In the genomic region with DNA sequence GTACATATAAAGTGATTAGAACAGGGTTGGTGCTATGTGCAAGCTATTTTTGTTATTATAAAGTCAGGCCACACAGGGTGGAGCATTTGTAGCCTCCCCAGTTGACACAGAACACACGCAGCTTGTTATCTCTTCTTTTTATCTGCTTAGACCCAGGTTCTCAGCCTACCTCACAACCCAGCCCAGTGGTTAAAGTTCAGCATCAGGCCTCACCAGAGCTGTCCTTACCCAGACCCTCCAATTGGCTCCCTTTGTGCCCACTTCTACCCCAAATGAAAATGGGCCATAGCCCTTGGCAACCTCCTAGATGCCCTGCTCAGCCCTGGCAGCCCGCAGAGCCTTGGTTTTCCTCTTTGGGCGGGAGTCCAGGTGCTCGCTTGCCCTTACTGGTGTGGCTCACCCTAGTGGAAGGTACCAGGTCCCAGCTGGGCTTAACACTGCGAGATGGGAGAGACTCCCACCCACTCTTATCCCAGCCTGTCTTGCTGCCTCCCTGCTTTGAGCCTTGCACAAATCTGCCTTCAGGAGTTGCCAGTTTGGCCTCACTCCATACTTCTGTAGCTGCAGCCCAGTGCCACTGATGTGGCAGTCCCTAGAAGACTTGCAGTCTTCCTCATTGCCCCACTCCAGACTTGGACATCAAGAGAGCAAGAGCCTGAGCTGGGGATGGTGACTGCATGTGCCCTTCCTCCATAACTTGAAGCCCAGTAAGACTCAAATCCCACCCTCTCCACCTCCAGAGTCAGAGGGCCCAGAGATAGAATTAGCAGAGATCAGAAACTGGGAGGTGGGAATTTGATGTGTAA, we compare ENCODE assay signal across 9 cellular contexts. TPM values are rescaled to one million over a fixed set of nuclear protein-coding genes. Genes with fewer than 3 reads are reported as not detected.
DNase-seq lines count a peak whose midpoint lies in the region; ATAC-seq, FAIRE-seq and TF ChIP-seq lines count a peak whose summit lies in the region.
"Had no signal": no experiment of that assay in that cellular context is flagged by ENCODE, and none has a peak within 500 bp of the region (broad histone marks: within the 10 kb centered on the region; RNA-seq: fewer than 3 reads in every experiment).

No MANE protein-coding gene starts in this region.

- no peaks in the 10 kb centered on the region for H3K9me3 Mint-ChIP-seq in activated T-cell treated with anti-CD3 and anti-CD28 coated beads, Interleukin-2, amount 50 U/mL, for 24 hours
- H3K9me3 Mint-ChIP-seq in activated T-helper 1 cell treated with anti-CD3 and anti-CD28 coated beads, Interleukin-12 subunit alpha, Interleukin-12 subunit beta, Interleukin-2, Interleukin-4 antibody, amounts not matched to agents 30 ng/mL and 10 ng/mL and 1 ng/mL, durations not matched to agents 14 hours and 24 hours and 36 hours: no peaks in the 10 kb centered on the region

- TF ChIP-seq POLR2A in right lobe of liver (IDR thresholded peaks at IDR 0.05): no peak
- no peak for TF ChIP-seq POLR2A in GM12892 (IDR thresholded peaks at IDR 0.05; ENCODE audit: low read depth, low read length)

- no peaks in the 10 kb centered on the region for H3K9me3 ChIP-seq in right lobe of liver
- H3K9me3 ChIP-seq in thoracic aorta: no peaks in the 10 kb centered on the region

- H3K36me3 ChIP-seq in right lobe of liver (peaks cover 0 to 8% (median 0%) of the 10 kb centered on the region in 4 donors), thoracic aorta (no peaks in the 10 kb centered on the region)

- FAIRE-seq in GM12892 (lab: Jason Lieb, UNC): no peak

- DNase-seq in activated T-cell treated with anti-CD3 and anti-CD28 coated beads, Interleukin-2, amount 50 U/mL, for 24 hours: no peak
- DNase-seq in activated T-cell treated with anti-CD3 and anti-CD28 coated beads, Interleukin-2, amount 50 U/mL, for 1 hour: no peak
- no peak for DNase-seq in activated T-helper 1 cell treated with anti-CD3 and anti-CD28 coated beads, Interleukin-12 subunit alpha, Interleukin-12 subunit beta, Interleukin-2, Interleukin-4 antibody, amounts not matched to agents 30 ng/mL and 10 ng/mL and 1 ng/mL, durations not matched to agents 14 hours and 24 hours and 36 hours (ENCODE audit: low spot score)
- DNase-seq in right lobe of liver: no peak
- DNase-seq in thoracic aorta (ENCODE audit: low spot score): no peak
- no peak for DNase-seq in stimulated activated CD4-positive, alpha-beta T cell treated with anti-CD3 and anti-CD28 coated beads, Interleukin-15, amount 100 ng/mL, for 24 hours
- no peak for DNase-seq in pons (ENCODE audit: low spot score)
- DNase-seq in GM12892 (ENCODE audit: insufficient read length): no peak
- DNase-seq: NCI-H1092 treated with DMSO at 0.1 percent for 48 hours had no signal

- H3K27ac Mint-ChIP-seq in activated T-cell treated with anti-CD3 and anti-CD28 coated beads, Interleukin-2, amount 50 U/mL, for 24 hours: peak overlapping the region; percentile 97
- H3K27ac Mint-ChIP-seq in activated T-helper 1 cell treated with anti-CD3 and anti-CD28 coated beads, Interleukin-12 subunit alpha, Interleukin-12 subunit beta, Interleukin-2, Interleukin-4 antibody, amounts not matched to agents 30 ng/mL and 10 ng/mL and 1 ng/mL, durations not matched to agents 14 hours and 24 hours and 36 hours: peak overlapping the region; percentile 50

- ATAC-seq in right lobe of liver (no peak), thoracic aorta (ENCODE audit: insufficient number of reproducible peaks, low FRiP score, low read depth) (no peak)

- 58% methylated on average over 3 of the region's 5 CpGs for WGBS in right lobe of liver (ENCODE audit: insufficient coverage, low coverage, low lambda C conversion rate, missing lambda C conversion rate)

- peaks cover 66% of the 10 kb centered on the region for H3K36me3 Mint-ChIP-seq in activated T-cell treated with anti-CD3 and anti-CD28 coated beads, Interleukin-2, amount 50 U/mL, for 24 hours (ENCODE audit: low read depth)
- peaks cover 38% of the 10 kb centered on the region for H3K36me3 Mint-ChIP-seq in activated T-helper 1 cell treated with anti-CD3 and anti-CD28 coated beads, Interleukin-12 subunit alpha, Interleukin-12 subunit beta, Interleukin-2, Interleukin-4 antibody, amounts not matched to agents 30 ng/mL and 10 ng/mL and 1 ng/mL, durations not matched to agents 14 hours and 24 hours and 36 hours (ENCODE audit: low read depth)

- H3K4me3 ChIP-seq in right lobe of liver (no peak overlapping the region), thoracic aorta (peak overlapping the region; percentile 88)

- H3K27ac ChIP-seq in right lobe of liver: peak overlapping the region in 2 of 3 donors; percentile 68 to 83
- peak overlapping the region; percentile 70 to 76 for H3K27ac ChIP-seq in thoracic aorta

- TF ChIP-seq CTCF in right lobe of liver (IDR thresholded peaks at IDR 0.05): no peak
- TF ChIP-seq CTCF in thoracic aorta (IDR thresholded peaks at IDR 0.05): no peak

- intact Hi-C loops in activated T-helper 1 cell treated with anti-CD3 and anti-CD28 coated beads, Interleukin-12 subunit alpha, Interleukin-12 subunit beta, Interleukin-2, Interleukin-4 antibody, amounts not matched to agents 30 ng/mL and 10 ng/mL and 1 ng/mL, durations not matched to agents 14 hours and 24 hours and 36 hours (cut with micrococcal nuclease): loop anchor here (5.0 to 10.0 kb wide), 3 partner anchors 90 to 382 kb away; a partner anchor contains a TSS
- intact Hi-C loops in right lobe of liver (cut with DNase I): no loop called here

- H3K27me3 Mint-ChIP-seq in activated T-cell treated with anti-CD3 and anti-CD28 coated beads, Interleukin-2, amount 50 U/mL, for 24 hours: no peaks in the 10 kb centered on the region
- no peaks in the 10 kb centered on the region for H3K27me3 Mint-ChIP-seq in activated T-helper 1 cell treated with anti-CD3 and anti-CD28 coated beads, Interleukin-12 subunit alpha, Interleukin-12 subunit beta, Interleukin-2, Interleukin-4 antibody, amounts not matched to agents 30 ng/mL and 10 ng/mL and 1 ng/mL, durations not matched to agents 14 hours and 24 hours and 36 hours (ENCODE audit: insufficient read depth)

- H3K4me1 Mint-ChIP-seq in activated T-cell treated with anti-CD3 and anti-CD28 coated beads, Interleukin-2, amount 50 U/mL, for 24 hours (ENCODE audit: low read depth): peaks cover 54% of the 10 kb centered on the region
- H3K4me1 Mint-ChIP-seq in activated T-helper 1 cell treated with anti-CD3 and anti-CD28 coated beads, Interleukin-12 subunit alpha, Interleukin-12 subunit beta, Interleukin-2, Interleukin-4 antibody, amounts not matched to agents 30 ng/mL and 10 ng/mL and 1 ng/mL, durations not matched to agents 14 hours and 24 hours and 36 hours (ENCODE audit: low read depth): peaks cover 82% of the 10 kb centered on the region

- H3K4me3 Mint-ChIP-seq in activated T-cell treated with anti-CD3 and anti-CD28 coated beads, Interleukin-2, amount 50 U/mL, for 24 hours: peak overlapping the region; percentile 95
- peak overlapping the region; percentile 94 for H3K4me3 Mint-ChIP-seq in activated T-helper 1 cell treated with anti-CD3 and anti-CD28 coated beads, Interleukin-12 subunit alpha, Interleukin-12 subunit beta, Interleukin-2, Interleukin-4 antibody, amounts not matched to agents 30 ng/mL and 10 ng/mL and 1 ng/mL, durations not matched to agents 14 hours and 24 hours and 36 hours

- peaks cover 0 to 33% (median 15%) of the 10 kb centered on the region in 4 donors for H3K4me1 ChIP-seq in right lobe of liver
- H3K4me1 ChIP-seq in thoracic aorta (ENCODE audit: control insufficient read depth in 1 of 2, low read depth in 2 of 2): peaks cover 20 to 43% of the 10 kb centered on the region in 2 donors

- H3K27me3 ChIP-seq in right lobe of liver: no peaks in the 10 kb centered on the region
- no peaks in the 10 kb centered on the region for H3K27me3 ChIP-seq in thoracic aorta (replicated peaks; ENCODE audit: insufficient read depth)

RNA-seq across cellular contexts. Expression of a gene that starts 1.2 kb away (rescaled TPM):
- 57.8 and 61.2 TPM in 2 replicates for total RNA-seq in activated T-helper 1 cell treated with anti-CD3 and anti-CD28 coated beads, Interleukin-12 subunit alpha, Interleukin-12 subunit beta, Interleukin-2, Interleukin-4 antibody, amounts not matched to agents 30 ng/mL and 10 ng/mL and 1 ng/mL, durations not matched to agents 14 hours and 24 hours and 36 hours
- 10 to 100 TPM in 4 of 6 experiments, 1 to 10 TPM in 2; 7.2 to 13.8 (median 11.0) TPM for total RNA-seq in right lobe of liver
- total RNA-seq in thoracic aorta: 10 to 100 TPM; 39.1 to 63.1 TPM
- polyA plus RNA-seq in GM12892 (2012; ENCODE audit: missing spikeins): 56.2 TPM

RNA-seq across cellular contexts. Expression of a gene that starts 4.2 kb away (rescaled TPM):
- total RNA-seq in activated T-helper 1 cell treated with anti-CD3 and anti-CD28 coated beads, Interleukin-12 subunit alpha, Interleukin-12 subunit beta, Interleukin-2, Interleukin-4 antibody, amounts not matched to agents 30 ng/mL and 10 ng/mL and 1 ng/mL, durations not matched to agents 14 hours and 24 hours and 36 hours: 44.0 and 47.6 TPM in 2 replicates
- total RNA-seq in right lobe of liver (10 to 100 TPM; 36.0 to 76.6 (median 48.9) TPM), thoracic aorta (10 to 100 TPM; 43.3 to 43.7 TPM)
- polyA plus RNA-seq in GM12892 (2012; ENCODE audit: missing spikeins): 296 TPM

RNA-seq across cellular contexts. Expression of a gene that starts 20.1 kb away (rescaled TPM):
- total RNA-seq in activated T-helper 1 cell treated with anti-CD3 and anti-CD28 coated beads, Interleukin-12 subunit alpha, Interleukin-12 subunit beta, Interleukin-2, Interleukin-4 antibody, amounts not matched to agents 30 ng/mL and 10 ng/mL and 1 ng/mL, durations not matched to agents 14 hours and 24 hours and 36 hours: 63.3 and 63.9 TPM in 2 replicates
- total RNA-seq in right lobe of liver: 10 to 100 TPM; 11.5 to 37.8 (median 13.1) TPM
- total RNA-seq in thoracic aorta: 10 to 100 TPM; 27.8 to 34.9 TPM
- polyA plus RNA-seq in GM12892 (2012; ENCODE audit: missing spikeins): 66.8 TPM

RNA-seq across cellular contexts. Expression of a gene that starts 26.3 kb away (rescaled TPM):
- total RNA-seq in activated T-helper 1 cell treated with anti-CD3 and anti-CD28 coated beads, Interleukin-12 subunit alpha, Interleukin-12 subunit beta, Interleukin-2, Interleukin-4 antibody, amounts not matched to agents 30 ng/mL and 10 ng/mL and 1 ng/mL, durations not matched to agents 14 hours and 24 hours and 36 hours: 81.9 and 83.1 TPM in 2 replicates
- total RNA-seq in right lobe of liver: 10 to 100 TPM in 4 of 6 experiments, 1 to 10 TPM in 2; 8.4 to 14.1 (median 11.3) TPM
- 1 to 10 TPM; 1.6 to 5.9 TPM for total RNA-seq in thoracic aorta
- 54.7 TPM for polyA plus RNA-seq in GM12892 (2012; ENCODE audit: missing spikeins)

RNA-seq across cellular contexts. Expression of a gene that starts 41.5 kb away (rescaled TPM):
- 38.4 and 42.9 TPM in 2 replicates for total RNA-seq in activated T-helper 1 cell treated with anti-CD3 and anti-CD28 coated beads, Interleukin-12 subunit alpha, Interleukin-12 subunit beta, Interleukin-2, Interleukin-4 antibody, amounts not matched to agents 30 ng/mL and 10 ng/mL and 1 ng/mL, durations not matched to agents 14 hours and 24 hours and 36 hours
- total RNA-seq in right lobe of liver (1 to 10 TPM; 1.5 to 7.3 (median 4.2) TPM), thoracic aorta (10 to 100 TPM in 1 of 2 donors, 1 to 10 TPM in 1; 8.0 to 11.8 TPM)
- 15.9 TPM for polyA plus RNA-seq in GM12892 (2012; ENCODE audit: missing spikeins)
